ENCODE assay signal across 21 cellular contexts in genomic region chr2:157160131-157160530, GRCh38.
DNase-seq lines count a peak whose midpoint lies in the region; ATAC-seq and TF ChIP-seq lines count a peak whose summit lies in the region.
"Had no signal": no experiment of that assay in that cellular context is flagged by ENCODE, and none has a peak within 500 bp of the region (broad histone marks: within the 10 kb centered on the region; RNA-seq: fewer than 3 reads in every experiment).

No MANE protein-coding gene starts in this region.

- no peak for TF ChIP-seq POLR2A in IMR-90 (IDR thresholded peaks at IDR 0.05; ENCODE audit: low read depth, low read length)

- CTCF ChIA-PET in Calu3 (lab: Charles Lee) (no interaction called here), IMR-90 (lab: Yijun Ruan, JAX) (no interaction called here)

- H3K9me3 Mint-ChIP-seq in Calu3 (ENCODE audit: low read depth, unreplicated experiment): no peaks in the 10 kb centered on the region
- H3K9me3 Mint-ChIP-seq: T-helper 1 cell treated with Interleukin-12 subunit alpha and Interleukin-12 subunit beta and Interleukin-4 antibody, amounts not matched to agents 30 μg/mL and 1 μg/mL, for 36 hours had no signal

- no peak overlapping the region for H4K8ac ChIP-seq in IMR-90 (ENCODE audit: low read depth in 2 of 2, low read length in 2 of 2)

- H3K9me3 ChIP-seq in IMR-90 (ENCODE audit: control insufficient read depth, insufficient read depth, low read length): no peaks in the 10 kb centered on the region; the same call in 1 of the 2 replicates
- no peaks in the 10 kb centered on the region for H3K9me3 ChIP-seq in mucosa of rectum (ENCODE audit: control insufficient read depth in 2 of 2, low read length in 2 of 2)
- H3K9me3 ChIP-seq: A549 had no signal

- TF ChIP-seq RAD21 in IMR-90 (IDR thresholded peaks at IDR 0.05; ENCODE audit: low read length): no peak

- in situ Hi-C loops in IMR-90 (cut with MboI; ENCODE audit: low sequenced_read_pairs) (no loop called here), SK-MEL-5 (cut with HindIII; ENCODE audit: low pct_unique_long_range_greater_than_20kb, low sequenced_read_pairs) (no loop called here), GM13977 (cut with MboI; ENCODE audit: low pct_unique_long_range_greater_than_20kb, low sequenced_read_pairs, unreplicated experiment) (no loop called here)

- no peak overlapping the region for H2AFZ ChIP-seq in IMR-90 (replicated peaks; ENCODE audit: low read length, poor library complexity)

- no peak overlapping the region for H3K14ac ChIP-seq in IMR-90 (replicated peaks; ENCODE audit: low read depth, low read length)

- H2AK5ac ChIP-seq in IMR-90 (ENCODE audit: low read depth, low read length): peak overlapping the region; percentile 22; the same call in 1 of the 2 replicates

- DNase-seq in Calu3 (peak; percentile 8), IMR-90 (no peak), SK-MEL-5 (ENCODE audit: low read depth, low spot score) (peak; percentile 36), GM13977 (ENCODE audit: low spot score) (no peak)
- DNase-seq: DMS53; GDM1; GOT3; KBM-7; NCI-H1694; NCI-H2227 treated with DMSO at 0.1 percent for 48 hours; NCI-H510A; NCI-H748 treated with DMSO at 0.1 percent for 48 hours; NK-92 treated with Interleukin-12 subunit alpha and Interleukin-12 subunit beta, amount 100 ng/mL, for 24 hours had no signal

- H2BK120ac ChIP-seq in IMR-90 (ENCODE audit: low read depth, low read length): no peak overlapping the region

- POLR2A ChIA-PET in IMR-90 (lab: Charles Lee; ENCODE audit: unreplicated experiment): no interaction called here

- H3K4ac ChIP-seq in IMR-90 (ENCODE audit: low read depth, low read length): no peak overlapping the region

- H2BK15ac ChIP-seq in IMR-90 (ENCODE audit: low read depth, low read length): no peak overlapping the region

- BruUV-seq in Calu3 (replicated peaks; lab: Mats Ljungman, UMichigan) (no TSS peak), IMR-90 (replicated peaks; lab: Mats Ljungman, UMichigan) (no TSS peak)

- no peak overlapping the region for H4K5ac ChIP-seq in IMR-90 (ENCODE audit: low read depth, low read length)

- H4K20me1 ChIP-seq in IMR-90 (ENCODE audit: insufficient read depth, low read length): no peaks in the 10 kb centered on the region

- H3K4me3 Mint-ChIP-seq in Calu3 (ENCODE audit: low read depth, unreplicated experiment): peak overlapping the region; percentile 24
- H3K4me3 Mint-ChIP-seq: B cell; CD14-positive monocyte; T-helper 1 cell treated with Interleukin-12 subunit alpha and Interleukin-12 subunit beta and Interleukin-4 antibody, amounts not matched to agents 30 μg/mL and 1 μg/mL, for 36 hours had no signal

- no peak overlapping the region for H2BK5ac ChIP-seq in IMR-90 (ENCODE audit: low read depth, low read length, poor library complexity, severe bottlenecking)

- no peak overlapping the region for H3K23ac ChIP-seq in IMR-90 (ENCODE audit: low read depth, low read length)

- no peak overlapping the region for H3K4me2 ChIP-seq in IMR-90 (ENCODE audit: low read depth, low read length)
- H3K4me2 ChIP-seq: A549 had no signal

- intact Hi-C loops in Calu3 (cut with micrococcal nuclease; ENCODE audit: unreplicated experiment) (no loop called here), IMR-90 (cut with micrococcal nuclease) (no loop called here)

- no peaks in the 10 kb centered on the region for H3K36me3 Mint-ChIP-seq in Calu3 (ENCODE audit: insufficient read depth, unreplicated experiment)
- H3K36me3 Mint-ChIP-seq: CD14-positive monocyte had no signal

- H3K4me1 Mint-ChIP-seq in Calu3 (ENCODE audit: low read depth, unreplicated experiment): peaks cover 29% of the 10 kb centered on the region
- H3K4me1 Mint-ChIP-seq: B cell, CD14-positive monocyte had no signal

- H3K36me3 ChIP-seq in IMR-90 (ENCODE audit: control insufficient read depth, insufficient read depth, low read length) (no peaks in the 10 kb centered on the region), mucosa of rectum (ENCODE audit: control insufficient read depth in 2 of 2, insufficient read depth in 2 of 2, low read length in 2 of 2) (no peaks in the 10 kb centered on the region)

- dilution Hi-C loops in IMR-90 (cut with HindIII; ENCODE audit: low sequenced_read_pairs, unreplicated experiment): no loop called here

- no peak overlapping the region for H2AK9ac ChIP-seq in IMR-90 (replicated peaks; ENCODE audit: low read depth, low read length, poor library complexity)

- H3K9ac ChIP-seq in IMR-90 (ENCODE audit: low read depth, low read length) (no peak overlapping the region), mucosa of rectum (ENCODE audit: low read depth in 1 of 2, low read length in 2 of 2) (no peak overlapping the region)

- 58% methylated on average over 3 of the region's 3 CpGs; no CpG with 5 or more reads in 1 of the 2 experiments for WGBS in IMR-90 (ENCODE audit: extremely low coverage in 2 of 2, insufficient read length in 1 of 2), 2 experiments

- H3K79me1 ChIP-seq in IMR-90 (ENCODE audit: low read depth in 1 of 2, low read length in 2 of 2): no peaks in the 10 kb centered on the region

- no peak overlapping the region for H3K56ac ChIP-seq in IMR-90 (ENCODE audit: extremely low read depth, insufficient read depth, low read length)

- ATAC-seq in IMR-90 (ENCODE audit: low read depth) (no peak), HG03565 (IDR thresholded peaks at IDR 0.05; ENCODE audit: unreplicated experiment) (no peak), HG03521 (IDR thresholded peaks at IDR 0.05; ENCODE audit: unreplicated experiment) (no peak)
- ATAC-seq: A549, Panc1 had no signal

- peaks cover 4% of the 10 kb centered on the region; the same call in 1 of the 2 replicates for H3K4me1 ChIP-seq in IMR-90 (ENCODE audit: control insufficient read depth, insufficient read depth, low read length)
- peaks cover 0 to 10% of the 10 kb centered on the region in 2 donors for H3K4me1 ChIP-seq in mucosa of rectum (ENCODE audit: control insufficient read depth in 2 of 2, insufficient read depth in 2 of 2, low read length in 2 of 2)
- H3K4me1 ChIP-seq: A549 had no signal

- TF ChIP-seq CTCF in Calu3 (IDR thresholded peaks at IDR 0.05; ENCODE audit: unreplicated experiment) (no peak), IMR-90 (conservative IDR thresholded peaks at IDR 0.05; ENCODE audit: low read depth, low read length) (no peak), GM13977 (IDR thresholded peaks at IDR 0.05; ENCODE audit: extremely low read depth, insufficient read depth, missing control alignments) (no peak)

- H3K27ac ChIP-seq in IMR-90 (ENCODE audit: insufficient read depth, low read length): no peak overlapping the region
- H3K27ac ChIP-seq in mucosa of rectum (ENCODE audit: low read depth in 2 of 2, low read length in 2 of 2): peak overlapping the region; percentile 30 to 74
- H3K27ac ChIP-seq: A549 had no signal

- H4K91ac ChIP-seq in IMR-90 (ENCODE audit: insufficient read depth, low read depth, low read length): no peak overlapping the region

- H3K27me3 Mint-ChIP-seq in Calu3 (ENCODE audit: unreplicated experiment): no peaks in the 10 kb centered on the region
- H3K27me3 Mint-ChIP-seq: B cell had no signal

- H3K27ac Mint-ChIP-seq in Calu3 (ENCODE audit: unreplicated experiment): peak overlapping the region; percentile 74
- H3K27ac Mint-ChIP-seq: B cell; CD14-positive monocyte; T-helper 1 cell treated with Interleukin-12 subunit alpha and Interleukin-12 subunit beta and Interleukin-4 antibody, amounts not matched to agents 30 μg/mL and 1 μg/mL, for 36 hours had no signal

- 0 out of 2 replicates have a peak overlapping the region, but pooled peaks have one; percentile 22 for H2BK20ac ChIP-seq in IMR-90 (ENCODE audit: low read depth, low read length)

- H3K4me3 ChIP-seq in IMR-90 (ENCODE audit: insufficient read depth, low read depth, low read length): no peak overlapping the region
- H3K4me3 ChIP-seq in mucosa of rectum (ENCODE audit: low read length in 2 of 2): no peak overlapping the region
- H3K4me3 ChIP-seq: A549 had no signal

- H3K27me3 ChIP-seq in IMR-90 (ENCODE audit: control insufficient read depth, insufficient read depth, low read length) (no peaks in the 10 kb centered on the region), mucosa of rectum (ENCODE audit: control insufficient read depth in 2 of 2, insufficient read depth in 2 of 2, low read length in 2 of 2) (no peaks in the 10 kb centered on the region)

- no peaks in the 10 kb centered on the region for H3K9me1 ChIP-seq in IMR-90 (ENCODE audit: insufficient read depth, low read length)

- H3K18ac ChIP-seq in IMR-90 (ENCODE audit: low read depth, low read length): no peak overlapping the region

TF ChIP-seq in IMR-90, 13 proteins besides CTCF, POLR2A, EP300 and RAD21:
- no peak for TF ChIP-seq SMC3 (IDR thresholded peaks at IDR 0.05; ENCODE audit: low read depth, low read length)
- TF ChIP-seq CHD1 (IDR thresholded peaks at IDR 0.05; ENCODE audit: low read depth, low read length): no peak
- no peak for TF ChIP-seq RFX5 (IDR thresholded peaks at IDR 0.05; ENCODE audit: low read depth, low read length)
TF ChIP-seq in IMR-90: peak in this region for 0.

Comparison
In these comparisons a context has a peak if more than half of its experiments do, and no peak if none do; other contexts are left out.
1. DNase-seq: peak in Calu3 (single experiment) and SK-MEL-5 (single experiment); none in IMR-90 (single experiment) and GM13977 (single experiment).